8 cellular contexts compared by ENCODE assay signal in the genomic region with DNA sequence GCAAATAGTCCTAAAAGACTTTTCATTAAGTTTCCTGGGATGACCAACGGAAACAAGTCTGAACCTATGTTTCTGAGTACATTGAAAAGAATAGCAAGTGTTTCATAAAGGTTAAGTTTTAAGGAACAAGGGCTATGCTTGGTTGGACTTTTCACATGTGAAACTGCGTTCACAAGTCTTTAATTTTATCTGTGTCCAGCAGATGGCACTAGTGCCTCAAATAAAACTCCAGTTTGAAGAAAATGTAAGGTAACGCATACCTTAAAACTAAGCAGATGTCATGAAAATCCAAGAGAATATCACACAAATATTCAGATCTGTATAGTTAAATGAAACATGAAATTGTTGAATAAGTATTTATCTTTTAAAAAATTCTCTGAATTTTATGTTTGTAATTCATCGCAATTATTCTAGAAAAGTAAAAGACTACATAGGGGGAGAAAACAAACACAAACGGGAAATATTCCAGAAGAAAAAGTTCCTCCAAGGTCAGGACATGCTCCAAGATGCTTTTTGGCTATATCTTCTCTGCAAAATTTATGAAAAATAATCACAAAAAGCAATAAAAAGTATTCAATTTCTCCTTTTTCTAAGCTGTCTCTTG.
DNase-seq lines count a peak whose midpoint lies in the region; ATAC-seq and TF ChIP-seq lines count a peak whose summit lies in the region.

No MANE protein-coding gene starts in this region.

- no peak overlapping the region for H3K14ac ChIP-seq in mesenchymal stem cell (ENCODE audit: low read length in 2 of 2)

- TF ChIP-seq CTCF in OCI-LY1 (IDR thresholded peaks at IDR 0.05; ENCODE audit: low read length) (peak; percentile 70; the same call in 1 of the 2 replicates), choroid plexus epithelial cell (conservative IDR thresholded peaks at IDR 0.05; ENCODE audit: low read depth, low read length) (peak; percentile 55)

- H2AFZ ChIP-seq in OCI-LY1 (ENCODE audit: low read length) (no peak overlapping the region), mesenchymal stem cell (ENCODE audit: low read depth, low read length) (no peak overlapping the region)

- no peak overlapping the region for H3K4me3 ChIP-seq in OCI-LY1 (ENCODE audit: low read depth, low read length, poor library complexity, severe bottlenecking)
- H3K4me3 ChIP-seq in choroid plexus epithelial cell (ENCODE audit: low read depth, low read length) = no peak overlapping the region
- H3K4me3 ChIP-seq in mesenchymal stem cell (ENCODE audit: insufficient read depth in 1 of 2, low read depth in 1 of 2, low read length in 2 of 2) = no peak overlapping the region

- no peak overlapping the region for H3K18ac ChIP-seq in mesenchymal stem cell (ENCODE audit: low read depth in 1 of 2, low read length in 2 of 2)

- H2BK120ac ChIP-seq in mesenchymal stem cell (ENCODE audit: low read depth, low read length) = no peak overlapping the region

- H2BK5ac ChIP-seq in mesenchymal stem cell (ENCODE audit: low read depth, low read length, poor library complexity, severe bottlenecking) = no peak overlapping the region

- H4K20me1 ChIP-seq in OCI-LY1 (ENCODE audit: insufficient read depth, low read length) = no peaks in the 10 kb centered on the region

- H4K91ac ChIP-seq in mesenchymal stem cell (ENCODE audit: low read length) = no peak overlapping the region

- H3K36me3 ChIP-seq in OCI-LY1 (ENCODE audit: insufficient read depth, low read length) (no peaks in the 10 kb centered on the region), mesenchymal stem cell (ENCODE audit: control insufficient read depth in 1 of 2, insufficient read depth in 2 of 2, low read depth in 1 of 2, low read length in 2 of 2) (no peaks in the 10 kb centered on the region)

- H3K9ac ChIP-seq in OCI-LY1 (ENCODE audit: low read length) = no peak overlapping the region
- peak overlapping the region; percentile 10 for H3K9ac ChIP-seq in mesenchymal stem cell (ENCODE audit: low read length)

- peak; percentile 0 to 53 for DNase-seq in NCI-H524 (lab: John Stamatoyannopoulos, UW)
- DNase-seq in NCI-H524 treated with DMSO at 0.1 percent for 48 hours (lab: John Stamatoyannopoulos, UW) = no peak
- DNase-seq in choroid plexus epithelial cell (ENCODE audit: low read depth) = peak; percentile 93
- DNase-seq in mesenchymal stem cell = peak; percentile 69
- DNase-seq in OCI-M2 (lab: John Stamatoyannopoulos, UW; ENCODE audit: unreplicated experiment) = no peak

- no peaks in the 10 kb centered on the region for H3K79me1 ChIP-seq in mesenchymal stem cell (replicated peaks; ENCODE audit: low read length, poor library complexity, severe bottlenecking)

- H2AK5ac ChIP-seq in mesenchymal stem cell (ENCODE audit: low read length, severe bottlenecking) = no peak overlapping the region

- H3K27ac ChIP-seq in OCI-LY1 (ENCODE audit: low read depth, low read length, poor library complexity, severe bottlenecking) = no peak overlapping the region
- H3K27ac ChIP-seq in mesenchymal stem cell (ENCODE audit: low read length, poor library complexity, severe bottlenecking) = no peak overlapping the region

- H3K4ac ChIP-seq in mesenchymal stem cell (ENCODE audit: low read depth in 1 of 2, low read length in 2 of 2) = no peak overlapping the region

- no peak overlapping the region for H4K8ac ChIP-seq in mesenchymal stem cell (ENCODE audit: low read length)

- H3K9me2 ChIP-seq in OCI-LY1 (ENCODE audit: low read depth, low read length) = no peaks in the 10 kb centered on the region

- whole genome bisulfite sequencing in mesenchymal stem cell = 46% methylated on average over 4 of the region's 5 CpGs

- H2BK12ac ChIP-seq in mesenchymal stem cell (ENCODE audit: low read length in 2 of 2) = no peak overlapping the region

- no peaks in the 10 kb centered on the region for H3F3A ChIP-seq in OCI-LY1 (ENCODE audit: insufficient read depth, low read length)

- peak; percentile 66 for ATAC-seq in GM19324 (IDR thresholded peaks at IDR 0.05; ENCODE audit: low FRiP score, unreplicated experiment)
- peak; percentile 76 for ATAC-seq in HG03571 (IDR thresholded peaks at IDR 0.05; ENCODE audit: unreplicated experiment)

- no peaks in the 10 kb centered on the region for H3K79me2 ChIP-seq in OCI-LY1 (ENCODE audit: insufficient read depth, low read length)

- H3K27me3 ChIP-seq in OCI-LY1 (ENCODE audit: insufficient read depth, low read length) (no peaks in the 10 kb centered on the region), mesenchymal stem cell (ENCODE audit: control insufficient read depth in 1 of 2, insufficient read depth in 1 of 2, low read length in 2 of 2) (no peaks in the 10 kb centered on the region)

- no peaks in the 10 kb centered on the region for H3K9me3 ChIP-seq in OCI-LY1 (ENCODE audit: low read length)
- no peaks in the 10 kb centered on the region for H3K9me3 ChIP-seq in mesenchymal stem cell (ENCODE audit: control insufficient read depth, low read length)

- H3K4me2 ChIP-seq in OCI-LY1 (ENCODE audit: low read length) (no peak overlapping the region), mesenchymal stem cell (ENCODE audit: low read length, poor library complexity, severe bottlenecking) (no peak overlapping the region)

- H3K4me1 ChIP-seq in OCI-LY1 (ENCODE audit: insufficient read depth, low read length, severe bottlenecking) (no peaks in the 10 kb centered on the region), mesenchymal stem cell (ENCODE audit: control insufficient read depth, insufficient read depth, low read depth, low read length) (no peaks in the 10 kb centered on the region)

- no peak overlapping the region for H2BK15ac ChIP-seq in mesenchymal stem cell (ENCODE audit: low read depth, poor library complexity, severe bottlenecking)

- H3K23ac ChIP-seq in mesenchymal stem cell (ENCODE audit: low read length in 2 of 2) = no peak overlapping the region

Comparison
In these comparisons a context has a peak if more than half of its experiments do, and no peak if none do; other contexts are left out.
1. DNase-seq: peak in NCI-H524 (2 of 2), choroid plexus epithelial cell (single experiment) and mesenchymal stem cell (single experiment); none in NCI-H524 treated with DMSO at 0.1 percent for 48 hours (single experiment) and OCI-M2 (single experiment).